In genomic region chr9:33445941-33446506, GRCh38 we compare ENCODE assay signal across 1 cellular context.
TF ChIP-seq lines count a peak whose summit lies in the region.

No MANE protein-coding gene starts in this region.

TF ChIP-seq in GM23338, 12 proteins besides CTCF, POLR2A, EP300 and RAD21 (continued from another document):
- TF ChIP-seq REST (IDR thresholded peaks at IDR 0.05; ENCODE audit: unreplicated experiment) (no peak), ZNF114 (CRISPR knock-in tag; IDR thresholded peaks at IDR 0.05) (no peak), CREB1 (CRISPR knock-in tag; IDR thresholded peaks at IDR 0.05; ENCODE audit: low read depth) (no peak), EZH2phosphoT487 (IDR thresholded peaks at IDR 0.05; ENCODE audit: unreplicated experiment) (no peak)
